14 cellular contexts compared by ENCODE assay signal in genomic region chr2:217555075-217555876, GRCh38.
DNase-seq lines count a peak whose midpoint lies in the region; ATAC-seq lines count a peak whose summit lies in the region.
"Had no signal": no experiment of that assay in that cellular context is flagged by ENCODE, and none has a peak within 500 bp of the region (broad histone marks: within the 10 kb centered on the region; RNA-seq: fewer than 3 reads in every experiment).

No MANE protein-coding gene starts in this region.

- peak; percentile 46 for ATAC-seq in esophagus mucosa
- peak; percentile 54 to 65 for ATAC-seq in naive thymus-derived CD8-positive, alpha-beta T cell
- ATAC-seq in HG03280 (IDR thresholded peaks at IDR 0.05; ENCODE audit: unreplicated experiment): no peak
- ATAC-seq: GM12878, HCT116 had no signal

- H3K36me3 ChIP-seq in HAP-1 (replicated peaks): no peaks in the 10 kb centered on the region

- DNase-seq in A172 (ENCODE audit: low spot score) (peak; percentile 77), HAP-1 (ENCODE audit: low spot score in 2 of 2) (peak; percentile 73 to 90), NCI-H2107 (lab: John Stamatoyannopoulos, UW) (no peak), SKM-1 (lab: John Stamatoyannopoulos, UW; ENCODE audit: unreplicated experiment) (no peak), inferior parietal cortex (ENCODE audit: extremely low spot score) (no peak)
- DNase-seq in naive thymus-derived CD8-positive, alpha-beta T cell: peak in 4 of 10 donors; percentile 5 to 31 (median 20)
- DNase-seq: kidney glomerular epithelial cell, NCI-H1105 treated with DMSO at 0.1 percent for 48 hours, NCI-H524 had no signal

- H3K36me3 Mint-ChIP-seq in naive thymus-derived CD8-positive, alpha-beta T cell: peaks cover 0 to 3% (median 2%) of the 10 kb centered on the region in 3 donors

- peak overlapping the region in 7 of 10 donors; percentile 9 to 68 (median 32) for H3K27ac Mint-ChIP-seq in naive thymus-derived CD8-positive, alpha-beta T cell
- H3K27ac Mint-ChIP-seq: dendritic cell treated with granulocyte-macrophage colony-stimulating factor and Interleukin-4, amounts not matched to agents 40 ng/mL and 50 ng/mL, for 4 days had no signal

- H3K27me3 Mint-ChIP-seq in naive thymus-derived CD8-positive, alpha-beta T cell: no peaks in the 10 kb centered on the region

- peaks cover 22% of the 10 kb centered on the region for H3K4me1 ChIP-seq in HAP-1

- POLR2A ChIA-PET in naive thymus-derived CD8-positive, alpha-beta T cell (lab: Charles Lee): no interaction called here

- peaks cover 10 to 16% (median 13%) of the 10 kb centered on the region in 4 donors for H3K4me1 Mint-ChIP-seq in naive thymus-derived CD8-positive, alpha-beta T cell

- peaks cover 0 to 4% (median 0%) of the 10 kb centered on the region in 9 donors for H3K9me3 Mint-ChIP-seq in naive thymus-derived CD8-positive, alpha-beta T cell
- H3K9me3 Mint-ChIP-seq: dendritic cell treated with granulocyte-macrophage colony-stimulating factor and Interleukin-4, amounts not matched to agents 40 ng/mL and 50 ng/mL, for 4 days had no signal

- in situ Hi-C loops in HAP-1 (cut with MboI; ENCODE audit: low sequenced_read_pairs): no loop called here

- H3K4me3 ChIP-seq in HAP-1: no peak overlapping the region
- H3K4me3 ChIP-seq: GM12878 had no signal

- H3K27me3 ChIP-seq in HAP-1 (ENCODE audit: low read depth): no peaks in the 10 kb centered on the region

- H3K9me3 ChIP-seq in HAP-1: no peaks in the 10 kb centered on the region

- peak overlapping the region in 2 of 10 donors; percentile 15 to 21 for H3K4me3 Mint-ChIP-seq in naive thymus-derived CD8-positive, alpha-beta T cell
- H3K4me3 Mint-ChIP-seq: dendritic cell treated with granulocyte-macrophage colony-stimulating factor and Interleukin-4, amounts not matched to agents 40 ng/mL and 50 ng/mL, for 4 days had no signal

Comparison
In these comparisons a context has a peak if more than half of its experiments do, and no peak if none do; other contexts are left out.
1. DNase-seq: peak in A172 (single experiment) and HAP-1 (2 of 2); none in NCI-H2107 (single experiment), SKM-1 (single experiment) and inferior parietal cortex (single experiment).